In the genomic region with DNA sequence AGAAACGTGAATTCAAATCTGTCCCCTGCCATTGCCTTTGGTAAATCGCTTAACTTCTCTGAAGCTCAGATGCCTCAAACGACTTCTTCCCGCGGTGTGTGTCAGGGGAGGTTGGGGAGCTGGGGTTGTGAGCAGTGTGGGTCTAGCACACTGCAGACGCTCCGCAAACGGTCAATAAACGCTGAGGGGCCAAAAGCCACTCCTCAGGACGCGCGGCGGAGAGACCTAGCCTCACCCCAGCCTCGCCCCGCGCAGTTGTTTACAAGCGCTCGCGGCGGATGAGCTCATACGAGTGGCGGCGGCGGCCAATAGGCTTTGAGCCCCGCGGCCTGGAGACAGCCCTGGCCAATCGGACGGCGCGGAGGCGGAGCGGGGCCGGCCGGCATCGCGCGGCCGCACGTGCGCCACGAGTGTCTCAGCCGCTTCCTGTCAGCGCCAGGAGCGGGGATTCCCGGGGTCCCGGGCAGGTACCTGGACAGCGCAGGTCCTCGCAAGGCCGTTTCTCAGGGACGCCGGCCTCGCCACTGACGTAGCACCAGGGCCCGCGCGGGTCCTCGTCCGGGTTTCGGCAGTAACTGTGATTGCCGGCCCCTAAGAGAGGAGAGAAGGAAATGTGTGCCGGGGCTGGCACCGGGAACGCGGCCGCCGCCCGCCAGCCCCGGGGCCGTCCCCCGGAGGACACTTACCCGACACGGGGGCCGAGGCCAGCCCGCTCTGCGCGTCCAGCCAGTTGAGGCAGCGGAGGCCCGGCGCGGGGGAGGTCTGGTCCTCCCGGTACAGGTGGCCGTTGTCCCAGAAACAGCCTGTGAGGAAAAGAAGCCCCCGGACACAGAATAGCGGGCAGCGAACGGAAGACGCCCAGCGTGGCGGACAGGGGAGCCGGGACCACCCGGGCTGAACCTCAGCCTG, we compare ENCODE assay signal across 8 cellular contexts. TPM values are rescaled to one million over a fixed set of nuclear protein-coding genes. Genes with fewer than 3 reads are reported as not detected.
DNase-seq lines count a peak whose midpoint lies in the region; ATAC-seq and TF ChIP-seq lines count a peak whose summit lies in the region.

No MANE protein-coding gene starts in this region.

- in situ Hi-C loops in G401 (cut with HindIII; ENCODE audit: low sequenced_read_pairs) = no loop called here

- no peak overlapping the region for H3K14ac ChIP-seq in neuronal stem cell (ENCODE audit: low read length)

- H3K9ac ChIP-seq in neuronal stem cell (ENCODE audit: low read depth, low read length, poor library complexity) = no peak overlapping the region

- peak overlapping the region; percentile 99 for H3K4me2 ChIP-seq in neuronal stem cell (ENCODE audit: insufficient read depth, low read length, poor library complexity, severe bottlenecking)

- WGBS in neuronal stem cell (ENCODE audit: extremely low coverage in 2 of 2, insufficient read length in 2 of 2, insufficient replicate concordance in 1 of 2), 2 donors = no CpG with 5 or more reads among the region's 91 CpGs

- H2AK5ac ChIP-seq in neuronal stem cell (ENCODE audit: low read depth, low read length) = no peak overlapping the region

- TF ChIP-seq CTCF in foreskin keratinocyte (conservative IDR thresholded peaks at IDR 0.05) = no peak

- peak; percentile 93 for DNase-seq in G401 (ENCODE audit: low spot score)
- peak; percentile 98 for DNase-seq in H7
- DNase-seq in M059J (ENCODE audit: low read depth) = peak; percentile 83
- peak; percentile 87 for DNase-seq in SIG-M5 treated with dmso at 0.1 percent for 504 hours (lab: John Stamatoyannopoulos, UW; ENCODE audit: unreplicated experiment)
- peak; percentile 71 to 96 (median 91) for DNase-seq in activated naive CD4-positive, alpha-beta T cell (lab: John Stamatoyannopoulos, UW)
- DNase-seq in foreskin keratinocyte = peak; percentile 79 to 85
- peak; percentile 84 for DNase-seq in neuronal stem cell (ENCODE audit: low spot score)
- peak; percentile 73 to 98 (median 94) for DNase-seq in substantia nigra (lab: John Stamatoyannopoulos, UW)

- peak overlapping the region; percentile 88 for H3K18ac ChIP-seq in neuronal stem cell (ENCODE audit: low read length)

- H2BK120ac ChIP-seq in neuronal stem cell (ENCODE audit: low read depth, low read length) = peak overlapping the region; percentile 57

- H3K4me3 ChIP-seq in H7 (ENCODE audit: insufficient read depth, low read depth, low read length) = peak overlapping the region; percentile 48
- H3K4me3 ChIP-seq in neuronal stem cell (ENCODE audit: low read length in 2 of 2) = peak overlapping the region; percentile 65 to 74

- H3K4me1 ChIP-seq in foreskin keratinocyte = peaks cover 19% of the 10 kb centered on the region
- H3K4me1 ChIP-seq in neuronal stem cell (ENCODE audit: control insufficient read depth in 2 of 2, insufficient read depth in 1 of 2, low read depth in 1 of 2, low read length in 2 of 2) = peaks cover 3 to 5% of the 10 kb centered on the region in 2 donors

- no peak overlapping the region for H2BK12ac ChIP-seq in neuronal stem cell (ENCODE audit: low read length)

- no peak overlapping the region for H4K8ac ChIP-seq in neuronal stem cell (ENCODE audit: low read depth, low read length)

- no peaks in the 10 kb centered on the region for H3K9me3 ChIP-seq in neuronal stem cell (replicated peaks in 1 of 2; ENCODE audit: control insufficient read depth in 2 of 2, insufficient read depth in 1 of 2, low read depth in 1 of 2, low read length in 2 of 2)

- peak; percentile 91 for ATAC-seq in foreskin keratinocyte

- H3K27me3 ChIP-seq in H7 (ENCODE audit: control insufficient read depth, insufficient read depth, low read length) = peaks cover 25% of the 10 kb centered on the region
- H3K27me3 ChIP-seq in foreskin keratinocyte = no peaks in the 10 kb centered on the region
- peaks cover 0 to 21% (median 0%) of the 10 kb centered on the region in 3 experiments for H3K27me3 ChIP-seq in neuronal stem cell (ENCODE audit: control insufficient read depth in 3 of 3, insufficient read depth in 3 of 3, low read depth in 1 of 3, low read length in 3 of 3)

- H3K36me3 ChIP-seq in H7 (replicated peaks; ENCODE audit: control insufficient read depth, insufficient read depth, low read length) (no peaks in the 10 kb centered on the region), neuronal stem cell (replicated peaks in 1 of 2; ENCODE audit: control insufficient read depth in 2 of 2, insufficient read depth in 2 of 2, low read length in 2 of 2) (peaks cover 0 to 3% of the 10 kb centered on the region in 2 donors)

- H3K23ac ChIP-seq in neuronal stem cell (ENCODE audit: low read depth, low read length, poor library complexity) = peak overlapping the region; percentile 80

- no peak overlapping the region for H2BK15ac ChIP-seq in neuronal stem cell (ENCODE audit: low read length)

- no peak overlapping the region for H3K4ac ChIP-seq in neuronal stem cell (ENCODE audit: low read length)

- no peak overlapping the region for H2BK5ac ChIP-seq in neuronal stem cell (ENCODE audit: low read length)

- H4K91ac ChIP-seq in neuronal stem cell (ENCODE audit: low read depth, low read length, poor library complexity) = no peak overlapping the region

- H3K79me1 ChIP-seq in neuronal stem cell (ENCODE audit: low read depth, low read length) = no peaks in the 10 kb centered on the region

- H2AFZ ChIP-seq in neuronal stem cell (ENCODE audit: low read length) = peak overlapping the region; percentile 81

- H3K27ac ChIP-seq in foreskin keratinocyte (peak overlapping the region; percentile 97), neuronal stem cell (replicated peaks; ENCODE audit: low read length) (no peak overlapping the region), substantia nigra (ENCODE audit: low read depth, low read length, poor library complexity, severe bottlenecking) (peak overlapping the region; percentile 97)

RNA-seq across cellular contexts. Expression of gene PIK3IP1, which starts 1.5 kb away (rescaled TPM):
- total RNA-seq in G401 (2014; rRNA removed; shearing (Covaris generic)) = 9.3 and 12.5 TPM in 2 replicates
- total RNA-seq in H7 (2014; rRNA removed; shearing (Covaris generic)) = 0.76 and 3.9 TPM in 2 replicates
- total RNA-seq in M059J (2014; rRNA removed; shearing (Covaris generic)) = 1.0 and 1.9 TPM in 2 replicates
- total RNA-seq in foreskin keratinocyte = 6.1 and 11.9 TPM in 2 replicates
- polyA plus RNA-seq in foreskin keratinocyte = 4.6 and 8.6 TPM in 2 replicates
- 2.2 TPM for polyA plus RNA-seq in neuronal stem cell (2013, experiment 1 of 2)
- 2.4 TPM for polyA plus RNA-seq in neuronal stem cell (2013, experiment 2 of 2)

RNA-seq across cellular contexts. Expression of gene PATZ1, which starts 55.4 kb away (rescaled TPM):
- 30.2 and 30.8 TPM in 2 replicates for total RNA-seq in G401 (2014; rRNA removed; shearing (Covaris generic))
- 43.0 and 44.2 TPM in 2 replicates for total RNA-seq in H7 (2014; rRNA removed; shearing (Covaris generic))
- 8.3 and 10.7 TPM in 2 replicates for total RNA-seq in M059J (2014; rRNA removed; shearing (Covaris generic))
- total RNA-seq in foreskin keratinocyte = 11.8 and 12.2 TPM in 2 replicates
- 9.2 and 10.0 TPM in 2 replicates for polyA plus RNA-seq in foreskin keratinocyte
- polyA plus RNA-seq in neuronal stem cell (2013, experiment 1 of 2) = 44.4 TPM
- polyA plus RNA-seq in neuronal stem cell (2013, experiment 2 of 2) = 44.7 TPM
